In genomic region chr11:12143461-12144258, GRCh38 we compare ENCODE assay signal across 12 cellular contexts. TPM values are rescaled to one million over a fixed set of nuclear protein-coding genes. Genes with fewer than 3 reads are reported as not detected.
DNase-seq lines count a peak whose midpoint lies in the region; ATAC-seq and TF ChIP-seq lines count a peak whose summit lies in the region.
"Had no signal": no experiment of that assay in that cellular context is flagged by ENCODE, and none has a peak within 500 bp of the region (broad histone marks: within the 10 kb centered on the region; RNA-seq: fewer than 3 reads in every experiment).

No MANE protein-coding gene starts in this region.

- no peak for TF ChIP-seq CTCF in Calu3 (IDR thresholded peaks at IDR 0.05; ENCODE audit: unreplicated experiment)
- no peak for TF ChIP-seq CTCF in activated CD8-positive, alpha-beta T cell treated with anti-CD3 and anti-CD28 coated beads for 36 hours (IDR thresholded peaks at IDR 0.05)
- TF ChIP-seq CTCF in gastroesophageal sphincter (IDR thresholded peaks at IDR 0.05): no peak
- no peak for TF ChIP-seq CTCF in sigmoid colon (IDR thresholded peaks at IDR 0.05)

- H3K27ac ChIP-seq in gastroesophageal sphincter (peak overlapping the region; percentile 19 to 90 (median 83)), sigmoid colon (peak overlapping the region; percentile 64 to 92 (median 79))

- no peaks in the 10 kb centered on the region for H3K36me3 ChIP-seq in gastroesophageal sphincter
- no peaks in the 10 kb centered on the region for H3K36me3 ChIP-seq in sigmoid colon
- H3K36me3 ChIP-seq: right lobe of liver had no signal

- H3K4me3 ChIP-seq in gastroesophageal sphincter: no peak overlapping the region
- H3K4me3 ChIP-seq in sigmoid colon: no peak overlapping the region
- H3K4me3 ChIP-seq: right lobe of liver had no signal

- intact Hi-C loops in Calu3 (cut with micrococcal nuclease; ENCODE audit: unreplicated experiment): no loop called here
- intact Hi-C loops in activated CD8-positive, alpha-beta T cell treated with anti-CD3 and anti-CD28 coated beads for 36 hours (cut with micrococcal nuclease): no loop called here
- intact Hi-C loops in sigmoid colon (cut with DNase I): no loop called here

- WGBS in gastroesophageal sphincter (ENCODE audit: low coverage in 1 of 2), 2 donors: 48 to 63% methylated on average over 6 to 7 of the region's 7 CpGs
- 35 to 61% methylated on average over 7 of the region's 7 CpGs for WGBS in sigmoid colon, 2 donors

- TF ChIP-seq EP300 in gastroesophageal sphincter (IDR thresholded peaks at IDR 0.05) (no peak), sigmoid colon (IDR thresholded peaks at IDR 0.05) (no peak)

- H3K4me1 ChIP-seq in gastroesophageal sphincter: peaks cover 4 to 69% (median 32%) of the 10 kb centered on the region in 3 donors
- peaks cover 0 to 70% (median 64%) of the 10 kb centered on the region in 4 donors for H3K4me1 ChIP-seq in sigmoid colon

- no peaks in the 10 kb centered on the region for H3K27me3 ChIP-seq in gastroesophageal sphincter
- H3K27me3 ChIP-seq in sigmoid colon: no peaks in the 10 kb centered on the region
- H3K27me3 ChIP-seq: right lobe of liver had no signal

- H3K9me3 ChIP-seq in gastroesophageal sphincter (no peaks in the 10 kb centered on the region), sigmoid colon (no peaks in the 10 kb centered on the region)
- H3K9me3 ChIP-seq: right lobe of liver had no signal

- CTCF ChIA-PET in Calu3 (lab: Charles Lee): no interaction called here
- CTCF ChIA-PET in activated CD8-positive, alpha-beta T cell treated with anti-CD3 and anti-CD28 coated beads for 36 hours (lab: Charles Lee): interaction anchor here (0.7 to 1.3 kb wide), 6 partner anchors 9 to 138 kb away, joined by 3 to 5 read pairs (median 4); no protein-coding TSS in a partner anchor

- peak; percentile 50 for DNase-seq in Calu3
- DNase-seq in activated CD8-positive, alpha-beta T cell treated with anti-CD3 and anti-CD28 coated beads for 36 hours: no peak
- no peak for DNase-seq in sigmoid colon
- DNase-seq in GM19238 (ENCODE audit: insufficient read length, low spot score): no peak
- DNase-seq in NOMO-1 treated with dmso at 0.1 percent for 144 hours (lab: John Stamatoyannopoulos, UW; ENCODE audit: unreplicated experiment): no peak
- DNase-seq: DND-41, NCI-H2107, right lobe of liver had no signal

- peak overlapping the region; percentile 85 for H3K27ac Mint-ChIP-seq in Calu3 (ENCODE audit: unreplicated experiment)
- peak overlapping the region; percentile 36 for H3K27ac Mint-ChIP-seq in activated CD8-positive, alpha-beta T cell treated with anti-CD3 and anti-CD28 coated beads for 36 hours
- H3K27ac Mint-ChIP-seq: IgD-negative memory B cell had no signal

- H3K27me3 Mint-ChIP-seq in Calu3 (ENCODE audit: unreplicated experiment): no peaks in the 10 kb centered on the region
- no peaks in the 10 kb centered on the region for H3K27me3 Mint-ChIP-seq in activated CD8-positive, alpha-beta T cell treated with anti-CD3 and anti-CD28 coated beads for 36 hours

- peaks cover 31% of the 10 kb centered on the region for H3K36me3 Mint-ChIP-seq in Calu3 (ENCODE audit: insufficient read depth, unreplicated experiment)
- H3K36me3 Mint-ChIP-seq in activated CD8-positive, alpha-beta T cell treated with anti-CD3 and anti-CD28 coated beads for 36 hours (ENCODE audit: low read depth): peaks cover 23% of the 10 kb centered on the region
- H3K36me3 Mint-ChIP-seq: IgD-negative memory B cell had no signal

- H3K4me3 Mint-ChIP-seq in Calu3 (ENCODE audit: low read depth, unreplicated experiment): peak overlapping the region; percentile 36
- no peak overlapping the region for H3K4me3 Mint-ChIP-seq in activated CD8-positive, alpha-beta T cell treated with anti-CD3 and anti-CD28 coated beads for 36 hours
- H3K4me3 Mint-ChIP-seq: IgD-negative memory B cell had no signal

- no peak for ATAC-seq in activated CD8-positive, alpha-beta T cell treated with anti-CD3 and anti-CD28 coated beads for 36 hours
- ATAC-seq in gastroesophageal sphincter: no peak
- ATAC-seq in HG03135 (IDR thresholded peaks at IDR 0.05; ENCODE audit: unreplicated experiment): no peak
- ATAC-seq in GM19467 (IDR thresholded peaks at IDR 0.05; ENCODE audit: unreplicated experiment): no peak

- no peaks in the 10 kb centered on the region for H3K9me3 Mint-ChIP-seq in Calu3 (ENCODE audit: low read depth, unreplicated experiment)
- H3K9me3 Mint-ChIP-seq in activated CD8-positive, alpha-beta T cell treated with anti-CD3 and anti-CD28 coated beads for 36 hours: peaks cover 2% of the 10 kb centered on the region
- H3K9me3 Mint-ChIP-seq: IgD-negative memory B cell had no signal

- H3K4me1 Mint-ChIP-seq in Calu3 (ENCODE audit: low read depth, unreplicated experiment): peaks cover 72% of the 10 kb centered on the region
- H3K4me1 Mint-ChIP-seq in activated CD8-positive, alpha-beta T cell treated with anti-CD3 and anti-CD28 coated beads for 36 hours (ENCODE audit: low read depth): peaks cover 57% of the 10 kb centered on the region
- H3K4me1 Mint-ChIP-seq: IgD-negative memory B cell had no signal

- TF ChIP-seq POLR2A in gastroesophageal sphincter (IDR thresholded peaks at IDR 0.05) (no peak), sigmoid colon (IDR thresholded peaks at IDR 0.05) (no peak)

- POLR2A ChIA-PET in activated CD8-positive, alpha-beta T cell treated with anti-CD3 and anti-CD28 coated beads for 36 hours (lab: Charles Lee): interaction anchor here (0.8 to 2.1 kb wide), 2 partner anchors 9 to 74 kb away, joined by 3 to 5 read pairs; no protein-coding TSS in a partner anchor

- no TSS peak for BruUV-seq in Calu3 (replicated peaks; lab: Mats Ljungman, UMichigan)

RNA-seq across cellular contexts. Expression of gene MICAL2, which starts 33.3 kb away (rescaled TPM):
- 191 and 202 TPM in 2 replicates for total RNA-seq in Calu3 (2022)
- total RNA-seq in activated CD8-positive, alpha-beta T cell treated with anti-CD3 and anti-CD28 coated beads for 36 hours: 100 to 1,000 TPM in 1 of 2 experiments, 10 to 100 TPM in 1; 99.8 to 105 TPM
- 100 to 1,000 TPM; 196 to 550 (median 237) TPM for total RNA-seq in gastroesophageal sphincter
- total RNA-seq in sigmoid colon: 100 to 1,000 TPM; 115 to 145 (median 130) TPM
- polyA plus RNA-seq in sigmoid colon: 10 to 100 TPM; 36.6 to 92.2 (median 91.1) TPM
